1 cellular context compared by ENCODE assay signal in the genomic region with DNA sequence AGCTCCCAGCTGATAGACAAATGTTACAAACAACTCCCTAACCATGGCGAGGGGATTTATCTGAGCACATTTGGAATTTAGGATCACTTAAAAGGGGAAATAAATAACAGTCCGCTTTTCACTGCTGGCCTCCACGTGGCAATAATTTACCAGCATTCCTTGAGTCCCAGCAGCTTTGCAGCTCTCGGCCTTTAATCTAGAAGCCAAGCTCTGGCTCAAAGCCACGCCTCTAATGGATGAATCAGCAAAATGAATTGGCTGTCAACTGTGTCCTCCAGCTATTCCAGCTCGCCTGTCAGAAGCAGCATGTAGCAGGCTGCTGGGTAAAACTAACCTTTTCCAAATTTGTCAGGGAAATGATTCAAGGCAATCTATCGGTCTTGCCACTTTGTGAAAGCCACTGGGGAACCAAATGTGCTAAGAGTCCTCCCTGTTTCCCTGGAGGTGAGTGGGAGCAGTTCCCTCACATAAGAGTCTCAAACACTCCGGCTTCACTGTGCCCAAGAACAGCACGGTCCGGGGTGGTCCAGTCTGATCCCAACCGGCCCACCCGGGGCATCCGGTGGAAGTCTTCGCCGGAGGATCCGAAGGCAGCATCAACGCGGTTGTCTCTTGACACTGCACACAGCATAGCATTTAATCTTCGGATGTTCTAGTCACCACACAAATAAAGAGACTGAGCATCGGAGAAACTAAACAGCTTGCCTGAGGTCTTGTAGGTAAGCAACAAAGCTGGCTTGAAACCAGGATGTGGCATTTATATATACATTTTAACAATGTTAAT.
TF ChIP-seq lines count a peak whose summit lies in the region.

No MANE protein-coding gene starts in this region.

TF ChIP-seq in HepG2, 621 proteins besides CTCF, POLR2A, EP300 and RAD21 (continued from another document and continues in another):
- TF ChIP-seq, protein P1, sequence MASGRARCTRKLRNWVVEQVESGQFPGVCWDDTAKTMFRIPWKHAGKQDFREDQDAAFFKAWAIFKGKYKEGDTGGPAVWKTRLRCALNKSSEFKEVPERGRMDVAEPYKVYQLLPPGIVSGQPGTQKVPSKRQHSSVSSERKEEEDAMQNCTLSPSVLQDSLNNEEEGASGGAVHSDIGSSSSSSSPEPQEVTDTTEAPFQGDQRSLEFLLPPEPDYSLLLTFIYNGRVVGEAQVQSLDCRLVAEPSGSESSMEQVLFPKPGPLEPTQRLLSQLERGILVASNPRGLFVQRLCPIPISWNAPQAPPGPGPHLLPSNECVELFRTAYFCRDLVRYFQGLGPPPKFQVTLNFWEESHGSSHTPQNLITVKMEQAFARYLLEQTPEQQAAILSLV (CRISPR knock-in tag; IDR thresholded peaks at IDR 0.05; ENCODE audit: borderline replicate concordance) = peak; percentile 66; the same call in 1 of the 2 replicates
- TF ChIP-seq, protein P2, sequence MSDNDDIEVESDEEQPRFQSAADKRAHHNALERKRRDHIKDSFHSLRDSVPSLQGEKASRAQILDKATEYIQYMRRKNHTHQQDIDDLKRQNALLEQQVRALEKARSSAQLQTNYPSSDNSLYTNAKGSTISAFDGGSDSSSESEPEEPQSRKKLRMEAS (IDR thresholded peaks at IDR 0.05) = peak; percentile 97
- TF ChIP-seq ZNF747 (CRISPR knock-in tag; IDR thresholded peaks at IDR 0.05; ENCODE audit: borderline replicate concordance) = no peak
- TF ChIP-seq HHEX (CRISPR knock-in tag; IDR thresholded peaks at IDR 0.05) = no peak
- TF ChIP-seq MTF1 (CRISPR knock-in tag; IDR thresholded peaks at IDR 0.05) = no peak
- 0 out of 2 replicates have a peak, but pooled peaks have one; percentile 24 for TF ChIP-seq ZNF3 (CRISPR knock-in tag; IDR thresholded peaks at IDR 0.05)
- TF ChIP-seq ZNF138 (CRISPR knock-in tag; IDR thresholded peaks at IDR 0.05; ENCODE audit: low read depth) = no peak
- TF ChIP-seq, protein P3, sequence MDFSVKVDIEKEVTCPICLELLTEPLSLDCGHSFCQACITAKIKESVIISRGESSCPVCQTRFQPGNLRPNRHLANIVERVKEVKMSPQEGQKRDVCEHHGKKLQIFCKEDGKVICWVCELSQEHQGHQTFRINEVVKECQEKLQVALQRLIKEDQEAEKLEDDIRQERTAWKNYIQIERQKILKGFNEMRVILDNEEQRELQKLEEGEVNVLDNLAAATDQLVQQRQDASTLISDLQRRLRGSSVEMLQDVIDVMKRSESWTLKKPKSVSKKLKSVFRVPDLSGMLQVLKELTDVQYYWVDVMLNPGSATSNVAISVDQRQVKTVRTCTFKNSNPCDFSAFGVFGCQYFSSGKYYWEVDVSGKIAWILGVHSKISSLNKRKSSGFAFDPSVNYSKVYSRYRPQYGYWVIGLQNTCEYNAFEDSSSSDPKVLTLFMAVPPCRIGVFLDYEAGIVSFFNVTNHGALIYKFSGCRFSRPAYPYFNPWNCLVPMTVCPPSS (IDR thresholded peaks at IDR 0.05) = no peak
- TF ChIP-seq HDAC2 (CRISPR knock-in tag; IDR thresholded peaks at IDR 0.05) = peak; percentile 81
- TF ChIP-seq, protein P4, sequence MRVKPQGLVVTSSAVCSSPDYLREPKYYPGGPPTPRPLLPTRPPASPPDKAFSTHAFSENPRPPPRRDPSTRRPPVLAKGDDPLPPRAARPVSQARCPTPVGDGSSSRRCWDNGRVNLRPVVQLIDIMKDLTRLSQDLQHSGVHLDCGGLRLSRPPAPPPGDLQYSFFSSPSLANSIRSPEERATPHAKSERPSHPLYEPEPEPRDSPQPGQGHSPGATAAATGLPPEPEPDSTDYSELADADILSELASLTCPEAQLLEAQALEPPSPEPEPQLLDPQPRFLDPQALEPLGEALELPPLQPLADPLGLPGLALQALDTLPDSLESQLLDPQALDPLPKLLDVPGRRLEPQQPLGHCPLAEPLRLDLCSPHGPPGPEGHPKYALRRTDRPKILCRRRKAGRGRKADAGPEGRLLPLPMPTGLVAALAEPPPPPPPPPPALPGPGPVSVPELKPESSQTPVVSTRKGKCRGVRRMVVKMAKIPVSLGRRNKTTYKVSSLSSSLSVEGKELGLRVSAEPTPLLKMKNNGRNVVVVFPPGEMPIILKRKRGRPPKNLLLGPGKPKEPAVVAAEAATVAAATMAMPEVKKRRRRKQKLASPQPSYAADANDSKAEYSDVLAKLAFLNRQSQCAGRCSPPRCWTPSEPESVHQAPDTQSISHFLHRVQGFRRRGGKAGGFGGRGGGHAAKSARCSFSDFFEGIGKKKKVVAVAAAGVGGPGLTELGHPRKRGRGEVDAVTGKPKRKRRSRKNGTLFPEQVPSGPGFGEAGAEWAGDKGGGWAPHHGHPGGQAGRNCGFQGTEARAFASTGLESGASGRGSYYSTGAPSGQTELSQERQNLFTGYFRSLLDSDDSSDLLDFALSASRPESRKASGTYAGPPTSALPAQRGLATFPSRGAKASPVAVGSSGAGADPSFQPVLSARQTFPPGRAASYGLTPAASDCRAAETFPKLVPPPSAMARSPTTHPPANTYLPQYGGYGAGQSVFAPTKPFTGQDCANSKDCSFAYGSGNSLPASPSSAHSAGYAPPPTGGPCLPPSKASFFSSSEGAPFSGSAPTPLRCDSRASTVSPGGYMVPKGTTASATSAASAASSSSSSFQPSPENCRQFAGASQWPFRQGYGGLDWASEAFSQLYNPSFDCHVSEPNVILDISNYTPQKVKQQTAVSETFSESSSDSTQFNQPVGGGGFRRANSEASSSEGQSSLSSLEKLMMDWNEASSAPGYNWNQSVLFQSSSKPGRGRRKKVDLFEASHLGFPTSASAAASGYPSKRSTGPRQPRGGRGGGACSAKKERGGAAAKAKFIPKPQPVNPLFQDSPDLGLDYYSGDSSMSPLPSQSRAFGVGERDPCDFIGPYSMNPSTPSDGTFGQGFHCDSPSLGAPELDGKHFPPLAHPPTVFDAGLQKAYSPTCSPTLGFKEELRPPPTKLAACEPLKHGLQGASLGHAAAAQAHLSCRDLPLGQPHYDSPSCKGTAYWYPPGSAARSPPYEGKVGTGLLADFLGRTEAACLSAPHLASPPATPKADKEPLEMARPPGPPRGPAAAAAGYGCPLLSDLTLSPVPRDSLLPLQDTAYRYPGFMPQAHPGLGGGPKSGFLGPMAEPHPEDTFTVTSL (CRISPR knock-in tag; IDR thresholded peaks at IDR 0.05; ENCODE audit: borderline replicate concordance) = no peak
- TF ChIP-seq JUND (CRISPR knock-in tag; IDR thresholded peaks at IDR 0.05) = no peak; the same call in 1 of the 2 replicates
- TF ChIP-seq, protein P5, sequence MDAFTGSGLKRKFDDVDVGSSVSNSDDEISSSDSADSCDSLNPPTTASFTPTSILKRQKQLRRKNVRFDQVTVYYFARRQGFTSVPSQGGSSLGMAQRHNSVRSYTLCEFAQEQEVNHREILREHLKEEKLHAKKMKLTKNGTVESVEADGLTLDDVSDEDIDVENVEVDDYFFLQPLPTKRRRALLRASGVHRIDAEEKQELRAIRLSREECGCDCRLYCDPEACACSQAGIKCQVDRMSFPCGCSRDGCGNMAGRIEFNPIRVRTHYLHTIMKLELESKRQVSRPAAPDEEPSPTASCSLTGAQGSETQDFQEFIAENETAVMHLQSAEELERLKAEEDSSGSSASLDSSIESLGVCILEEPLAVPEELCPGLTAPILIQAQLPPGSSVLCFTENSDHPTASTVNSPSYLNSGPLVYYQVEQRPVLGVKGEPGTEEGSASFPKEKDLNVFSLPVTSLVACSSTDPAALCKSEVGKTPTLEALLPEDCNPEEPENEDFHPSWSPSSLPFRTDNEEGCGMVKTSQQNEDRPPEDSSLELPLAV (CRISPR knock-in tag; conservative IDR thresholded peaks at IDR 0.05; ENCODE audit: low read depth) = no peak
- TF ChIP-seq CC2D1A (CRISPR knock-in tag; IDR thresholded peaks at IDR 0.05) = no peak; the same call in 1 of the 2 replicates
- no peak for TF ChIP-seq FOXA1 (IDR thresholded peaks at IDR 0.05)
- TF ChIP-seq FOXA1 (CRISPR knock-in tag; IDR thresholded peaks at IDR 0.05) = peak; percentile 17; the same call in 1 of the 2 replicates
- peak; percentile 57; the same call in 1 of the 2 replicates for TF ChIP-seq ZSCAN25 (CRISPR knock-in tag; IDR thresholded peaks at IDR 0.05)
- TF ChIP-seq, protein P6, sequence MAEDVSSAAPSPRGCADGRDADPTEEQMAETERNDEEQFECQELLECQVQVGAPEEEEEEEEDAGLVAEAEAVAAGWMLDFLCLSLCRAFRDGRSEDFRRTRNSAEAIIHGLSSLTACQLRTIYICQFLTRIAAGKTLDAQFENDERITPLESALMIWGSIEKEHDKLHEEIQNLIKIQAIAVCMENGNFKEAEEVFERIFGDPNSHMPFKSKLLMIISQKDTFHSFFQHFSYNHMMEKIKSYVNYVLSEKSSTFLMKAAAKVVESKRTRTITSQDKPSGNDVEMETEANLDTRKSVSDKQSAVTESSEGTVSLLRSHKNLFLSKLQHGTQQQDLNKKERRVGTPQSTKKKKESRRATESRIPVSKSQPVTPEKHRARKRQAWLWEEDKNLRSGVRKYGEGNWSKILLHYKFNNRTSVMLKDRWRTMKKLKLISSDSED (CRISPR knock-in tag; IDR thresholded peaks at IDR 0.05) = no peak
- TF ChIP-seq ETV6 (CRISPR knock-in tag; conservative IDR thresholded peaks at IDR 0.05) = 0 out of 2 replicates have a peak, but pooled peaks have one; percentile 20
- TF ChIP-seq NFKBIZ (CRISPR knock-in tag; IDR thresholded peaks at IDR 0.05) = no peak; the same call in 1 of the 2 replicates
- no peak for TF ChIP-seq ZNF101 (CRISPR knock-in tag; IDR thresholded peaks at IDR 0.05; ENCODE audit: borderline replicate concordance, low read depth)
- TF ChIP-seq HMGA1 (CRISPR knock-in tag; conservative IDR thresholded peaks at IDR 0.05) = no peak
- TF ChIP-seq, protein P7, sequence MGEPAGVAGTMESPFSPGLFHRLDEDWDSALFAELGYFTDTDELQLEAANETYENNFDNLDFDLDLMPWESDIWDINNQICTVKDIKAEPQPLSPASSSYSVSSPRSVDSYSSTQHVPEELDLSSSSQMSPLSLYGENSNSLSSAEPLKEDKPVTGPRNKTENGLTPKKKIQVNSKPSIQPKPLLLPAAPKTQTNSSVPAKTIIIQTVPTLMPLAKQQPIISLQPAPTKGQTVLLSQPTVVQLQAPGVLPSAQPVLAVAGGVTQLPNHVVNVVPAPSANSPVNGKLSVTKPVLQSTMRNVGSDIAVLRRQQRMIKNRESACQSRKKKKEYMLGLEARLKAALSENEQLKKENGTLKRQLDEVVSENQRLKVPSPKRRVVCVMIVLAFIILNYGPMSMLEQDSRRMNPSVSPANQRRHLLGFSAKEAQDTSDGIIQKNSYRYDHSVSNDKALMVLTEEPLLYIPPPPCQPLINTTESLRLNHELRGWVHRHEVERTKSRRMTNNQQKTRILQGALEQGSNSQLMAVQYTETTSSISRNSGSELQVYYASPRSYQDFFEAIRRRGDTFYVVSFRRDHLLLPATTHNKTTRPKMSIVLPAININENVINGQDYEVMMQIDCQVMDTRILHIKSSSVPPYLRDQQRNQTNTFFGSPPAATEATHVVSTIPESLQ (CRISPR knock-in tag; conservative IDR thresholded peaks at IDR 0.05) = peak; percentile 71; the same call in 1 of the 2 replicates
- no peak for TF ChIP-seq ATF7-NPFF (CRISPR knock-in tag; IDR thresholded peaks at IDR 0.05; ENCODE audit: low read depth)
- TF ChIP-seq, protein P8, sequence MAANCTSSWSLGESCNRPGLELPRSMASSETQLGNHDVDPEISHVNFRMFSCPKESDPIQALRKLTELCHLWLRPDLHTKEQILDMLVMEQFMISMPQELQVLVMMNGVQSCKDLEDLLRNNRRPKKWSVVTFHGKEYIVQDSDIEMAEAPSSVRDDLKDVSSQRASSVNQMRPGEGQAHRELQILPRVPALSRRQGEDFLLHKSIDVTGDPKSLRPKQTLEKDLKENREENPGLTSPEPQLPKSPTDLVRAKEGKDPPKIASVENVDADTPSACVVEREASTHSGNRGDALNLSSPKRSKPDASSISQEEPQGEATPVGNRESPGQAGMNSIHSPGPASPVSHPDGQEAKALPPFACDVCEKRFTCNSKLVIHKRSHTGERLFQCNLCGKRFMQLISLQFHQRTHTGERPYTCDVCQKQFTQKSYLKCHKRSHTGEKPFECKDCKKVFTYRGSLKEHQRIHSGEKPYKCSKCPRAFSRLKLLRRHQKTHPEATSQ (CRISPR knock-in tag; IDR thresholded peaks at IDR 0.05; ENCODE audit: borderline replicate concordance) = no peak; the same call in 1 of the 2 replicates
- TF ChIP-seq SPEN (CRISPR knock-in tag; IDR thresholded peaks at IDR 0.05; ENCODE audit: low read depth) = no peak; the same call in 1 of the 2 replicates
- TF ChIP-seq, protein P9, sequence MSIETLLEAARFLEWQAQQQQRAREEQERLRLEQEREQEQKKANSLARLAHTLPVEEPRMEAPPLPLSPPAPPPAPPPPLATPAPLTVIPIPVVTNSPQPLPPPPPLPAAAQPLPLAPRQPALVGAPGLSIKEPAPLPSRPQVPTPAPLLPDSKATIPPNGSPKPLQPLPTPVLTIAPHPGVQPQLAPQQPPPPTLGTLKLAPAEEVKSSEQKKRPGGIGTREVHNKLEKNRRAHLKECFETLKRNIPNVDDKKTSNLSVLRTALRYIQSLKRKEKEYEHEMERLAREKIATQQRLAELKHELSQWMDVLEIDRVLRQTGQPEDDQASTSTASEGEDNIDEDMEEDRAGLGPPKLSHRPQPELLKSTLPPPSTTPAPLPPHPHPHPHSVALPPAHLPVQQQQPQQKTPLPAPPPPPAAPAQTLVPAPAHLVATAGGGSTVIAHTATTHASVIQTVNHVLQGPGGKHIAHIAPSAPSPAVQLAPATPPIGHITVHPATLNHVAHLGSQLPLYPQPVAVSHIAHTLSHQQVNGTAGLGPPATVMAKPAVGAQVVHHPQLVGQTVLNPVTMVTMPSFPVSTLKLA (IDR thresholded peaks at IDR 0.05) = peak; percentile 95
- TF ChIP-seq, protein P10, sequence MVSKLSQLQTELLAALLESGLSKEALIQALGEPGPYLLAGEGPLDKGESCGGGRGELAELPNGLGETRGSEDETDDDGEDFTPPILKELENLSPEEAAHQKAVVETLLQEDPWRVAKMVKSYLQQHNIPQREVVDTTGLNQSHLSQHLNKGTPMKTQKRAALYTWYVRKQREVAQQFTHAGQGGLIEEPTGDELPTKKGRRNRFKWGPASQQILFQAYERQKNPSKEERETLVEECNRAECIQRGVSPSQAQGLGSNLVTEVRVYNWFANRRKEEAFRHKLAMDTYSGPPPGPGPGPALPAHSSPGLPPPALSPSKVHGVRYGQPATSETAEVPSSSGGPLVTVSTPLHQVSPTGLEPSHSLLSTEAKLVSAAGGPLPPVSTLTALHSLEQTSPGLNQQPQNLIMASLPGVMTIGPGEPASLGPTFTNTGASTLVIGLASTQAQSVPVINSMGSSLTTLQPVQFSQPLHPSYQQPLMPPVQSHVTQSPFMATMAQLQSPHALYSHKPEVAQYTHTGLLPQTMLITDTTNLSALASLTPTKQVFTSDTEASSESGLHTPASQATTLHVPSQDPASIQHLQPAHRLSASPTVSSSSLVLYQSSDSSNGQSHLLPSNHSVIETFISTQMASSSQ (IDR thresholded peaks at IDR 0.05; ENCODE audit: low read depth) = peak; percentile 70
- TF ChIP-seq, protein P10 (CRISPR knock-in tag; IDR thresholded peaks at IDR 0.05; ENCODE audit: borderline replicate concordance) = peak; percentile 65; the same call in 1 of the 2 replicates
- 0 out of 2 replicates have a peak, but pooled peaks have one; percentile 63 for TF ChIP-seq KLF13 (CRISPR knock-in tag; IDR thresholded peaks at IDR 0.05)
- no peak for TF ChIP-seq ZNF562 (CRISPR knock-in tag; IDR thresholded peaks at IDR 0.05; ENCODE audit: borderline replicate concordance)
